In genomic region chr2:81467096-81467495, GRCh38 we compare ENCODE assay signal across 16 cellular contexts.
"Had no signal": no experiment of that assay in that cellular context is flagged by ENCODE, and none has a peak within 500 bp of the region (broad histone marks: within the 10 kb centered on the region; RNA-seq: fewer than 3 reads in every experiment).

No MANE protein-coding gene starts in this region.

- H3K9me3 ChIP-seq: vagina had no signal

- H3K4me1 ChIP-seq: breast epithelium, gastroesophageal sphincter, heart left ventricle, tibial nerve, vagina had no signal

- H3K27me3 ChIP-seq: breast epithelium, gastroesophageal sphincter, heart left ventricle, tibial nerve, vagina had no signal

- H3K36me3 ChIP-seq: breast epithelium, gastroesophageal sphincter, heart left ventricle, tibial nerve, vagina had no signal

- H3K4me3 ChIP-seq: breast epithelium, gastroesophageal sphincter, heart left ventricle, tibial nerve, vagina had no signal

- DNase-seq: activated CD4-positive, alpha-beta T cell treated with anti-CD3 and anti-CD28 coated beads for 36 hours; activated CD4-positive, alpha-beta T cell treated with anti-CD3 and anti-CD28 coated beads, Interleukin-2, amount 50 U/mL, for 48 hours; activated naive CD4-positive, alpha-beta T cell treated with Interleukin-2 at 50 U/mL for 16 hours; activated T-cell treated with anti-CD3 and anti-CD28 coated beads for 4 hours; cerebellar nuclear complex; effector CD4-positive, alpha-beta T cell; nucleus accumbens; retina; stimulated activated naive CD8-positive, alpha-beta T cell treated with anti-CD3 and anti-CD28 coated beads, Interleukin-15, Interleukin-2, amounts not matched to agents 100 U/mL and 50 U/mL, for 24 hours; substantia nigra had no signal

- ATAC-seq: activated CD4-positive, alpha-beta T cell treated with anti-CD3 and anti-CD28 coated beads for 36 hours; gastroesophageal sphincter; heart left ventricle; natural killer cell treated with Interleukin-12 subunit alpha and Interleukin-12 subunit beta and Interleukin-15 and Interleukin-18, amount 100 ng/mL, for 72 hours; stimulated activated naive CD8-positive, alpha-beta T cell treated with anti-CD3 and anti-CD28 coated beads, Interleukin-15, Interleukin-2, amounts not matched to agents 100 U/mL and 50 U/mL, for 24 hours had no signal

- H3K27ac ChIP-seq: breast epithelium, gastroesophageal sphincter, heart left ventricle, tibial nerve, vagina had no signal
